Comparison of ENCODE assay signal across 18 cellular contexts in genomic region chr2:101401906-101402305, GRCh38. TPM values are rescaled to one million over a fixed set of nuclear protein-coding genes. Genes with fewer than 3 reads are reported as not detected.
DNase-seq lines count a peak whose midpoint lies in the region; ATAC-seq and TF ChIP-seq lines count a peak whose summit lies in the region.
"Had no signal": no experiment of that assay in that cellular context is flagged by ENCODE, and none has a peak within 500 bp of the region (broad histone marks: within the 10 kb centered on the region; RNA-seq: fewer than 3 reads in every experiment).

No MANE protein-coding gene starts in this region.

- ATAC-seq in GM18907 (IDR thresholded peaks at IDR 0.05; ENCODE audit: unreplicated experiment) (no peak), GM18502 (IDR thresholded peaks at IDR 0.05; ENCODE audit: poor library complexity, unreplicated experiment) (no peak)

- CTCF ChIA-PET in AG04450 (lab: Charles Lee) = no interaction called here
- CTCF ChIA-PET in HEK293T (lab: Yijun Ruan, JAX) = interaction anchor here (1.4 to 1.5 kb wide), 2 partner anchors 14 to 15 kb away, joined by 6 to 9 read pairs; partner anchors contain the start of gene CREG2

- H3K27me3 ChIP-seq in AG04450 (ENCODE audit: control insufficient read depth, insufficient read depth, low read length) (no peaks in the 10 kb centered on the region), WERI-Rb-1 (ENCODE audit: insufficient read depth, low read depth, severe bottlenecking) (no peaks in the 10 kb centered on the region), kidney epithelial cell (ENCODE audit: control insufficient read depth, insufficient read depth, low read length) (no peaks in the 10 kb centered on the region)
- H3K27me3 ChIP-seq: right atrium auricular region had no signal

- H3K27ac ChIP-seq in AG04450 (ENCODE audit: low read depth, low read length) = no peak overlapping the region
- no peak overlapping the region for H3K27ac ChIP-seq in WERI-Rb-1
- H3K27ac ChIP-seq: esophagus muscularis mucosa, right atrium auricular region had no signal

- no peak overlapping the region for H3K4me3 ChIP-seq in AG04450 (ENCODE audit: low read depth, low read length)
- no peak overlapping the region for H3K4me3 ChIP-seq in WERI-Rb-1 (ENCODE audit: low read depth, low read length)
- no peak overlapping the region for H3K4me3 ChIP-seq in kidney epithelial cell (ENCODE audit: low read depth, low read length)
- H3K4me3 ChIP-seq: esophagus muscularis mucosa, right atrium auricular region had no signal

- 0 out of 2 replicates have a peak, but pooled peaks have one; percentile 20 for TF ChIP-seq CTCF in AG04450 (IDR thresholded peaks at IDR 0.05; ENCODE audit: low read depth, low read length)
- TF ChIP-seq CTCF in WERI-Rb-1 (IDR thresholded peaks at IDR 0.05; ENCODE audit: low read depth, low read length) = 0 out of 2 replicates have a peak, but pooled peaks have one; percentile 11
- peak; percentile 7 for TF ChIP-seq CTCF in kidney epithelial cell (IDR thresholded peaks at IDR 0.05; ENCODE audit: insufficient read depth, low read length, poor library complexity, severe bottlenecking)

- POLR2A ChIA-PET in AG04450 (lab: Yijun Ruan, JAX) = no interaction called here
- POLR2A ChIA-PET in HEK293T (lab: Yijun Ruan, JAX) = no interaction called here

- H3K9me3 ChIP-seq in AG04450 (ENCODE audit: control insufficient read depth, insufficient read depth, low read length) = no peaks in the 10 kb centered on the region
- no peaks in the 10 kb centered on the region for H3K9me3 ChIP-seq in WERI-Rb-1 (ENCODE audit: severe bottlenecking)
- H3K9me3 ChIP-seq: esophagus muscularis mucosa, right atrium auricular region had no signal

- DNase-seq in AG04450 (ENCODE audit: low read depth, low spot score) = no peak
- peak; percentile 26 for DNase-seq in HEK293T (ENCODE audit: extremely low spot score)
- no peak for DNase-seq in WERI-Rb-1
- no peak for DNase-seq in kidney epithelial cell (ENCODE audit: low read depth)
- no peak for DNase-seq in ureter (ENCODE audit: low spot score)
- DNase-seq in GDM1 (lab: John Stamatoyannopoulos, UW) = no peak
- DNase-seq: activated CD8-positive, alpha-beta memory T cell treated with anti-CD3 and anti-CD28 coated beads, Interleukin-2, amount 50 U/mL, for 48 hours; activated gamma-delta T cell treated with Interleukin-2 at 50 U/mL for 16 hours; DMS79 treated with DMSO at 0.1 percent for 48 hours; kidney; mesendoderm; NCI-H1436 treated with DMSO at 0.1 percent for 48 hours; NK-92 treated with Interleukin-12 subunit alpha and Interleukin-12 subunit beta, amount 100 ng/mL, for 24 hours; Right ventricle myocardium superior had no signal

- H3K36me3 ChIP-seq in WERI-Rb-1 = no peaks in the 10 kb centered on the region
- no peaks in the 10 kb centered on the region for H3K36me3 ChIP-seq in kidney epithelial cell (ENCODE audit: control insufficient read depth, insufficient read depth, low read length)
- H3K36me3 ChIP-seq: esophagus muscularis mucosa, right atrium auricular region had no signal

TF ChIP-seq in HEK293T, 16 proteins besides CTCF, POLR2A, EP300 and RAD21:
- no peak for TF ChIP-seq LEF1 (IDR thresholded peaks at IDR 0.05; ENCODE audit: borderline replicate concordance)
- TF ChIP-seq PKNOX1 (IDR thresholded peaks at IDR 0.05) = peak; percentile 74

RNA-seq across cellular contexts. Expression of gene CREG2, which starts 14.6 kb away (rescaled TPM):
- not detected in 2 replicates for polyA plus RNA-seq in AG04450 (2011; rRNA removed)
- polyA minus RNA-seq in AG04450 (2011; rRNA and poly(A)+ RNA removed) = 0.04 TPM in 1 of 2 replicates, not detected in the other
- 0.07 and 0.17 TPM in 2 replicates for total RNA-seq in kidney epithelial cell
- 1.8 TPM for total RNA-seq in ureter
- total RNA-seq: esophagus muscularis mucosa, Right ventricle myocardium superior had no signal
